In the genomic region with DNA sequence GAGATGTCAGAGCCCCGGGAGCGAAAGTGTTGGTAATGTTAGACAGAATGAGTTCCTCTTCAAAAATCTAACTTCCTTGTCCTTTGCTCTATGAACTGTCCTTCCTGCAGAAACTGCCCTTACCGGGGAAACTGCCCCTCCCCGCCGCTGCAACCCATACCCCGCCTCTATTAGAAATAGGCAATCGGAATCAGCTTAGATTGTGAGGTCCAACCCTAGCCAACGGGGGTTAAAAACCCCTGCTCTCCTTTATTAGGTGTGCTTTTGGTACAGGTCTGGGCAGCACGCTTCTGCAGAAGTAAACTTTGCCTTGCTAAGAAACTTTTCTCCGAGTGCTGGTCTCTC, we compare ENCODE assay signal across 6 cellular contexts. TPM values are rescaled to one million over a fixed set of nuclear protein-coding genes. Genes with fewer than 3 reads are reported as not detected.
DNase-seq lines count a peak whose midpoint lies in the region; ATAC-seq and TF ChIP-seq lines count a peak whose summit lies in the region.

No MANE protein-coding gene starts in this region.

- POLR2A ChIA-PET in activated CD4-positive, alpha-beta T cell treated with anti-CD3 and anti-CD28 coated beads for 36 hours (lab: Charles Lee), result interaction anchor here (0.7 to 1.8 kb wide), 5 partner anchors 10 to 400 kb away, joined by 3 to 12 read pairs (median 6); a partner anchor contains a TSS

- no peak for ATAC-seq in activated CD4-positive, alpha-beta T cell treated with anti-CD3 and anti-CD28 coated beads for 36 hours
- ATAC-seq in GM21717 (IDR thresholded peaks at IDR 0.05; ENCODE audit: unreplicated experiment), result no peak

- peak overlapping the region; percentile 79 for H3K4me3 Mint-ChIP-seq in activated CD4-positive, alpha-beta T cell treated with anti-CD3 and anti-CD28 coated beads for 36 hours
- peak overlapping the region; percentile 84 for H3K4me3 Mint-ChIP-seq in activated T-helper 2 cell treated with anti-CD3 and anti-CD28 coated beads, Interferon-gamma antibody, Interleukin-2, Interleukin-4, amounts not matched to agents 10 μg/mL and 5 μg/mL and 100 μg/mL, durations not matched to agents 14 hours and 24 hours and 36 hours (ENCODE audit: low read depth)
- H3K4me3 Mint-ChIP-seq in mesothelial cell of epicardium, result peak overlapping the region; percentile 75

- DNase-seq in activated CD4-positive, alpha-beta T cell treated with anti-CD3 and anti-CD28 coated beads for 36 hours, result no peak
- DNase-seq in activated CD4-positive, alpha-beta T cell treated with anti-CD3 and anti-CD28 coated beads, Interleukin-2, amount 50 U/mL, for 4 hours, result no peak
- DNase-seq in activated T-helper 2 cell treated with anti-CD3 and anti-CD28 coated beads, Interferon-gamma antibody, Interleukin-2, Interleukin-4, amounts not matched to agents 10 μg/mL and 5 μg/mL and 100 μg/mL, durations not matched to agents 14 hours and 24 hours and 36 hours (ENCODE audit: low spot score), result no peak
- DNase-seq in mesothelial cell of epicardium (ENCODE audit: low spot score in 2 of 2, unreplicated experiment in 2 of 2) (no peak), cortex of kidney (lab: John Stamatoyannopoulos, UW) (no peak)

- H3K27me3 Mint-ChIP-seq in activated CD4-positive, alpha-beta T cell treated with anti-CD3 and anti-CD28 coated beads for 36 hours, result no peaks in the 10 kb centered on the region
- no peaks in the 10 kb centered on the region for H3K27me3 Mint-ChIP-seq in activated T-helper 2 cell treated with anti-CD3 and anti-CD28 coated beads, Interferon-gamma antibody, Interleukin-2, Interleukin-4, amounts not matched to agents 10 μg/mL and 5 μg/mL and 100 μg/mL, durations not matched to agents 14 hours and 24 hours and 36 hours (ENCODE audit: low read depth)
- H3K27me3 Mint-ChIP-seq in mesothelial cell of epicardium (ENCODE audit: low read depth), result no peaks in the 10 kb centered on the region

- H3K36me3 Mint-ChIP-seq in activated CD4-positive, alpha-beta T cell treated with anti-CD3 and anti-CD28 coated beads for 36 hours (ENCODE audit: low read depth), result peaks cover 8% of the 10 kb centered on the region
- peaks cover 25% of the 10 kb centered on the region for H3K36me3 Mint-ChIP-seq in activated T-helper 2 cell treated with anti-CD3 and anti-CD28 coated beads, Interferon-gamma antibody, Interleukin-2, Interleukin-4, amounts not matched to agents 10 μg/mL and 5 μg/mL and 100 μg/mL, durations not matched to agents 14 hours and 24 hours and 36 hours (ENCODE audit: low read depth)
- H3K36me3 Mint-ChIP-seq in mesothelial cell of epicardium, result peaks cover 8% of the 10 kb centered on the region

- peaks cover 28% of the 10 kb centered on the region for H3K4me1 Mint-ChIP-seq in activated CD4-positive, alpha-beta T cell treated with anti-CD3 and anti-CD28 coated beads for 36 hours
- peaks cover 23% of the 10 kb centered on the region for H3K4me1 Mint-ChIP-seq in activated T-helper 2 cell treated with anti-CD3 and anti-CD28 coated beads, Interferon-gamma antibody, Interleukin-2, Interleukin-4, amounts not matched to agents 10 μg/mL and 5 μg/mL and 100 μg/mL, durations not matched to agents 14 hours and 24 hours and 36 hours (ENCODE audit: low read depth)
- H3K4me1 Mint-ChIP-seq in mesothelial cell of epicardium, result peaks cover 11% of the 10 kb centered on the region

- CTCF ChIA-PET in activated CD4-positive, alpha-beta T cell treated with anti-CD3 and anti-CD28 coated beads for 36 hours (lab: Charles Lee), result interaction anchor here (0.6 to 3.6 kb wide), 28 partner anchors 8 to 250 kb away, joined by 3 to 59 read pairs (median 4); a partner anchor contains a TSS

- H3K9me3 Mint-ChIP-seq in activated CD4-positive, alpha-beta T cell treated with anti-CD3 and anti-CD28 coated beads for 36 hours (ENCODE audit: low read depth), result no peaks in the 10 kb centered on the region
- H3K9me3 Mint-ChIP-seq in activated T-helper 2 cell treated with anti-CD3 and anti-CD28 coated beads, Interferon-gamma antibody, Interleukin-2, Interleukin-4, amounts not matched to agents 10 μg/mL and 5 μg/mL and 100 μg/mL, durations not matched to agents 14 hours and 24 hours and 36 hours, result no peaks in the 10 kb centered on the region
- H3K9me3 Mint-ChIP-seq in mesothelial cell of epicardium, result no peaks in the 10 kb centered on the region

- no peak for TF ChIP-seq CTCF in mesothelial cell of epicardium (IDR thresholded peaks at IDR 0.05; ENCODE audit: unreplicated experiment)

- H3K27ac Mint-ChIP-seq in activated CD4-positive, alpha-beta T cell treated with anti-CD3 and anti-CD28 coated beads for 36 hours, result peak overlapping the region; percentile 98
- H3K27ac Mint-ChIP-seq in activated T-helper 2 cell treated with anti-CD3 and anti-CD28 coated beads, Interferon-gamma antibody, Interleukin-2, Interleukin-4, amounts not matched to agents 10 μg/mL and 5 μg/mL and 100 μg/mL, durations not matched to agents 14 hours and 24 hours and 36 hours, result peak overlapping the region; percentile 98
- peak overlapping the region; percentile 97 for H3K27ac Mint-ChIP-seq in mesothelial cell of epicardium

- intact Hi-C loops in activated CD4-positive, alpha-beta T cell treated with anti-CD3 and anti-CD28 coated beads for 36 hours (cut with DNase I, micrococcal nuclease), result loop anchor here (1.0 to 10.0 kb wide), 7 partner anchors 11 to 789 kb away; a partner anchor contains a TSS
- intact Hi-C loops in activated T-helper 2 cell treated with anti-CD3 and anti-CD28 coated beads, Interferon-gamma antibody, Interleukin-2, Interleukin-4, amounts not matched to agents 10 μg/mL and 5 μg/mL and 100 μg/mL, durations not matched to agents 14 hours and 24 hours and 36 hours (cut with micrococcal nuclease), result loop anchor here (2.0 kb wide), 1 partner anchor 86 kb away; a partner anchor contains a TSS

RNA-seq across cellular contexts. Expression of a gene that starts 11.5 kb away (rescaled TPM):
- 100 to 1,000 TPM; 345 to 452 TPM for total RNA-seq in activated CD4-positive, alpha-beta T cell treated with anti-CD3 and anti-CD28 coated beads for 36 hours
- 424 and 431 TPM in 2 replicates for total RNA-seq in activated T-helper 2 cell treated with anti-CD3 and anti-CD28 coated beads, Interferon-gamma antibody, Interleukin-2, Interleukin-4, amounts not matched to agents 10 μg/mL and 5 μg/mL and 100 μg/mL, durations not matched to agents 14 hours and 24 hours and 36 hours
- total RNA-seq in mesothelial cell of epicardium, result 425 to 453 TPM (median 451 TPM) in 3 replicates

RNA-seq across cellular contexts. Expression of a gene that starts 13.1 kb away (rescaled TPM):
- 100 to 1,000 TPM; 111 to 117 TPM for total RNA-seq in activated CD4-positive, alpha-beta T cell treated with anti-CD3 and anti-CD28 coated beads for 36 hours
- total RNA-seq in activated T-helper 2 cell treated with anti-CD3 and anti-CD28 coated beads, Interferon-gamma antibody, Interleukin-2, Interleukin-4, amounts not matched to agents 10 μg/mL and 5 μg/mL and 100 μg/mL, durations not matched to agents 14 hours and 24 hours and 36 hours, result 143 and 147 TPM in 2 replicates
- 112 to 116 TPM (median 115 TPM) in 3 replicates for total RNA-seq in mesothelial cell of epicardium

RNA-seq across cellular contexts. Expression of a gene that starts 13.7 kb away (rescaled TPM):
- 10 to 100 TPM; 89.6 to 97.3 TPM for total RNA-seq in activated CD4-positive, alpha-beta T cell treated with anti-CD3 and anti-CD28 coated beads for 36 hours
- total RNA-seq in activated T-helper 2 cell treated with anti-CD3 and anti-CD28 coated beads, Interferon-gamma antibody, Interleukin-2, Interleukin-4, amounts not matched to agents 10 μg/mL and 5 μg/mL and 100 μg/mL, durations not matched to agents 14 hours and 24 hours and 36 hours, result 68.9 and 75.3 TPM in 2 replicates
- total RNA-seq in mesothelial cell of epicardium, result 51.8 to 60.9 TPM (median 59.5 TPM) in 3 replicates

RNA-seq across cellular contexts. Expression of a gene that starts 17.4 kb away (rescaled TPM):
- not detected for total RNA-seq in activated CD4-positive, alpha-beta T cell treated with anti-CD3 and anti-CD28 coated beads for 36 hours
- not detected in 2 replicates for total RNA-seq in activated T-helper 2 cell treated with anti-CD3 and anti-CD28 coated beads, Interferon-gamma antibody, Interleukin-2, Interleukin-4, amounts not matched to agents 10 μg/mL and 5 μg/mL and 100 μg/mL, durations not matched to agents 14 hours and 24 hours and 36 hours
- total RNA-seq in mesothelial cell of epicardium, result not detected in 3 replicates

RNA-seq across cellular contexts. Expression of a gene that starts 23.9 kb away (rescaled TPM):
- not detected for total RNA-seq in activated CD4-positive, alpha-beta T cell treated with anti-CD3 and anti-CD28 coated beads for 36 hours
- total RNA-seq in activated T-helper 2 cell treated with anti-CD3 and anti-CD28 coated beads, Interferon-gamma antibody, Interleukin-2, Interleukin-4, amounts not matched to agents 10 μg/mL and 5 μg/mL and 100 μg/mL, durations not matched to agents 14 hours and 24 hours and 36 hours, result not detected in 2 replicates
- total RNA-seq in mesothelial cell of epicardium, result not detected in 3 replicates
